In genomic region chr19:4007836-4008539, GRCh38 we compare ENCODE assay signal across 8 cellular contexts. TPM values are rescaled to one million over a fixed set of nuclear protein-coding genes. Genes with fewer than 3 reads are reported as not detected.
DNase-seq lines count a peak whose midpoint lies in the region; ATAC-seq and TF ChIP-seq lines count a peak whose summit lies in the region.

No MANE protein-coding gene starts in this region.

- peak overlapping the region; percentile 85 for H3K4me3 Mint-ChIP-seq in activated T-helper 17 cell treated with anti-CD3 and anti-CD28 coated beads, Interleukin-2, amount 50 U/mL, for 72 hours

- no peak overlapping the region for H2BK20ac ChIP-seq in IMR-90 (ENCODE audit: low read depth, low read length)

- intact Hi-C loops in IMR-90 (cut with micrococcal nuclease) = loop anchor here (2.0 kb wide), 1 partner anchor 21 kb away; no protein-coding TSS in a partner anchor
- intact Hi-C loops in left ventricle myocardium inferior (cut with micrococcal nuclease) = no loop called here
- intact Hi-C loops in sciatic nerve (cut with DNase I) = no loop called here

- peak overlapping the region; percentile 67 for H3K23ac ChIP-seq in IMR-90 (ENCODE audit: low read depth, low read length)

- no peak overlapping the region for H2BK15ac ChIP-seq in IMR-90 (ENCODE audit: low read depth, low read length)

- H3K36me3 ChIP-seq in IMR-90 (ENCODE audit: control insufficient read depth, insufficient read depth, low read length) = peaks cover 6% of the 10 kb centered on the region; the same call in 1 of the 2 replicates
- peaks cover 4% of the 10 kb centered on the region for H3K36me3 ChIP-seq in left ventricle myocardium inferior

- peak overlapping the region; percentile 98 for H2AFZ ChIP-seq in IMR-90 (replicated peaks; ENCODE audit: low read length, poor library complexity)

- no peak overlapping the region for H3K56ac ChIP-seq in IMR-90 (ENCODE audit: extremely low read depth, insufficient read depth, low read length)

- POLR2A ChIA-PET in IMR-90 (lab: Charles Lee; ENCODE audit: unreplicated experiment) = interaction anchor here (0.8 kb wide), 1 partner anchor 20 kb away, joined by 5 read pairs; no protein-coding TSS in a partner anchor

- H3K4me1 ChIP-seq in IMR-90 (ENCODE audit: control insufficient read depth, insufficient read depth, low read length) = peaks cover 24% of the 10 kb centered on the region
- peaks cover 59% of the 10 kb centered on the region for H3K4me1 ChIP-seq in left ventricle myocardium inferior

- H3K9me1 ChIP-seq in IMR-90 (ENCODE audit: insufficient read depth, low read length) = no peaks in the 10 kb centered on the region

- H2BK120ac ChIP-seq in IMR-90 (ENCODE audit: low read depth, low read length) = no peak overlapping the region

- peak overlapping the region; percentile 66; the same call in 1 of the 2 replicates for H2AK5ac ChIP-seq in IMR-90 (ENCODE audit: low read depth, low read length)

- H3K27me3 Mint-ChIP-seq in activated T-helper 17 cell treated with anti-CD3 and anti-CD28 coated beads, Interleukin-2, amount 50 U/mL, for 72 hours = no peaks in the 10 kb centered on the region

- peak overlapping the region in 1 of 2 experiments; percentile 21; a peak in 1 of 4 replicates for H4K8ac ChIP-seq in IMR-90 (ENCODE audit: low read depth in 2 of 2, low read length in 2 of 2)

- dilution Hi-C loops in IMR-90 (cut with HindIII; ENCODE audit: low sequenced_read_pairs, unreplicated experiment) = no loop called here

- no peaks in the 10 kb centered on the region for H3K9me3 Mint-ChIP-seq in activated T-helper 17 cell treated with anti-CD3 and anti-CD28 coated beads, Interleukin-2, amount 50 U/mL, for 72 hours

- H3K27me3 ChIP-seq in IMR-90 (ENCODE audit: control insufficient read depth, insufficient read depth, low read length) (no peaks in the 10 kb centered on the region), left ventricle myocardium inferior (ENCODE audit: low read depth) (no peaks in the 10 kb centered on the region)

- peak overlapping the region; percentile 50; the same call in 1 of the 2 replicates for H3K14ac ChIP-seq in IMR-90 (replicated peaks; ENCODE audit: low read depth, low read length)

- H4K91ac ChIP-seq in IMR-90 (ENCODE audit: insufficient read depth, low read depth, low read length) = no peak overlapping the region; the same call in 1 of the 2 replicates

- H2AK9ac ChIP-seq in IMR-90 (replicated peaks; ENCODE audit: low read depth, low read length, poor library complexity) = peak overlapping the region; percentile 94

- peaks cover 10% of the 10 kb centered on the region for H3K4me1 Mint-ChIP-seq in activated T-helper 17 cell treated with anti-CD3 and anti-CD28 coated beads, Interleukin-2, amount 50 U/mL, for 72 hours

- peak overlapping the region; percentile 54 for H3K4ac ChIP-seq in IMR-90 (ENCODE audit: low read depth, low read length)

- ATAC-seq in IMR-90 (ENCODE audit: low read depth) (peak; percentile 5), sciatic nerve (peak; percentile 4), omental fat pad (ENCODE audit: low FRiP score) (no peak)
- no peak for ATAC-seq in activated T-helper 17 cell treated with anti-CD3 and anti-CD28 coated beads, Interleukin-2, amount 50 U/mL, for 72 hours (replicated peaks)

- CTCF ChIA-PET in IMR-90 (lab: Yijun Ruan, JAX) = interaction anchor here (0.7 kb wide), 1 partner anchor 33 kb away, joined by 4 read pairs; no protein-coding TSS in a partner anchor

- in situ Hi-C loops in IMR-90 (cut with MboI; ENCODE audit: low sequenced_read_pairs) = no loop called here

- peaks cover 50% of the 10 kb centered on the region for H4K20me1 ChIP-seq in IMR-90 (ENCODE audit: insufficient read depth, low read length)

- H3K4me2 ChIP-seq in IMR-90 (ENCODE audit: low read depth, low read length) = peak overlapping the region; percentile 100

- H2BK5ac ChIP-seq in IMR-90 (ENCODE audit: low read depth, low read length, poor library complexity, severe bottlenecking) = peak overlapping the region; percentile 12

- BruUV-seq in IMR-90 (replicated peaks; lab: Mats Ljungman, UMichigan) = no TSS peak

- H3K9me3 ChIP-seq in IMR-90 (ENCODE audit: control insufficient read depth, insufficient read depth, low read length) (no peaks in the 10 kb centered on the region), left ventricle myocardium inferior (replicated peaks) (no peaks in the 10 kb centered on the region)

- TF ChIP-seq POLR2A in IMR-90 (IDR thresholded peaks at IDR 0.05; ENCODE audit: low read depth, low read length) = no peak

- H3K36me3 Mint-ChIP-seq in activated T-helper 17 cell treated with anti-CD3 and anti-CD28 coated beads, Interleukin-2, amount 50 U/mL, for 72 hours (ENCODE audit: low read depth) = peaks cover 14% of the 10 kb centered on the region

- H3K79me1 ChIP-seq in IMR-90 (ENCODE audit: low read depth in 1 of 2, low read length in 2 of 2) = peaks cover 24 to 56% of the 10 kb centered on the region in 2 experiments

- no peak overlapping the region; the same call in 1 of the 2 replicates for H4K5ac ChIP-seq in IMR-90 (ENCODE audit: low read depth, low read length)

- DNase-seq in stimulated activated CD4-positive, alpha-beta T cell treated with anti-CD3 and anti-CD28 coated beads, Interleukin-12 subunit alpha, Interleukin-12 subunit beta, amount 100 ng/mL, for 4 hours = peak; percentile 13
- DNase-seq in stimulated activated CD4-positive, alpha-beta T cell treated with anti-CD3 and anti-CD28 coated beads, Interleukin-2, amount 100 ng/mL, for 48 hours = no peak
- DNase-seq in IMR-90 (no peak), left ventricle myocardium inferior (no peak), sciatic nerve (ENCODE audit: low spot score) (no peak), omental fat pad (ENCODE audit: low spot score) (no peak), NCI-H226 (no peak)

- H3K18ac ChIP-seq in IMR-90 (ENCODE audit: low read depth, low read length) = no peak overlapping the region

- whole genome bisulfite sequencing in IMR-90 (ENCODE audit: extremely low coverage in 2 of 2, insufficient read length in 1 of 2), 2 experiments = 0% methylated on average over 15 of the region's 55 CpGs; no CpG with 5 or more reads in 1 of the 2 experiments

- H3K4me3 ChIP-seq in IMR-90 (ENCODE audit: insufficient read depth, low read depth, low read length) (peak overlapping the region; percentile 100), left ventricle myocardium inferior (peak overlapping the region; percentile 98)

- TF ChIP-seq CTCF in IMR-90 (conservative IDR thresholded peaks at IDR 0.05; ENCODE audit: low read depth, low read length) (no peak), left ventricle myocardium inferior (IDR thresholded peaks at IDR 0.05; ENCODE audit: borderline replicate concordance) (no peak), omental fat pad (IDR thresholded peaks at IDR 0.05) (no peak)

- H3K9ac ChIP-seq in IMR-90 (ENCODE audit: low read depth, low read length) = peak overlapping the region; percentile 86

- peak overlapping the region; percentile 56 for H3K27ac ChIP-seq in IMR-90 (ENCODE audit: insufficient read depth, low read length)
- H3K27ac ChIP-seq in left ventricle myocardium inferior (replicated peaks) = peak overlapping the region; percentile 94

- no peak for TF ChIP-seq RAD21 in IMR-90 (IDR thresholded peaks at IDR 0.05; ENCODE audit: low read length)

- H3K27ac Mint-ChIP-seq in activated T-helper 17 cell treated with anti-CD3 and anti-CD28 coated beads, Interleukin-2, amount 50 U/mL, for 72 hours = peak overlapping the region; percentile 93

TF ChIP-seq in IMR-90, 13 proteins besides CTCF, POLR2A, EP300 and RAD21 (continues in another document):
- TF ChIP-seq BHLHE40 (IDR thresholded peaks at IDR 0.05; ENCODE audit: low read depth, low read length) (no peak), MAFK (IDR thresholded peaks at IDR 0.05; ENCODE audit: low read depth, low read length) (no peak), MAZ (IDR thresholded peaks at IDR 0.05; ENCODE audit: borderline replicate concordance, low read depth, low read length) (no peak), NFE2L2 (IDR thresholded peaks at IDR 0.05; ENCODE audit: low read depth, low read length) (no peak), RCOR1 (IDR thresholded peaks at IDR 0.05; ENCODE audit: insufficient replicate concordance, low read length) (no peak), MXI1 (IDR thresholded peaks at IDR 0.05; ENCODE audit: borderline replicate concordance, low read depth, low read length) (no peak; the same call in 1 of the 2 replicates), CHD1 (IDR thresholded peaks at IDR 0.05; ENCODE audit: low read depth, low read length) (no peak)

RNA-seq across cellular contexts. Expression of gene PIAS4, which starts 0.5 kb away (rescaled TPM):
- total RNA-seq in IMR-90 (2012; rRNA removed) = 10.8 and 13.6 TPM in 2 replicates
- 12.1 and 16.6 TPM in 2 replicates for polyA plus RNA-seq in IMR-90 (2012; rRNA removed)
- 11.9 and 21.3 TPM in 2 replicates for polyA plus RNA-seq in IMR-90 (2012; cell fraction: cytosol; rRNA removed)
- polyA plus RNA-seq in IMR-90 (2012; cell fraction: nucleus; rRNA removed; ENCODE audit: low replicate concordance) = 12.0 and 20.3 TPM in 2 replicates
- 10 to 100 TPM; 32.8 to 39.1 TPM for total RNA-seq in activated T-helper 17 cell treated with anti-CD3 and anti-CD28 coated beads, Interleukin-2, amount 50 U/mL, for 72 hours
- total RNA-seq in left ventricle myocardium inferior = 15.4 TPM
- 33.4 TPM for total RNA-seq in sciatic nerve
- total RNA-seq in omental fat pad = 10 to 100 TPM; 10.6 to 21.6 (median 11.2) TPM

RNA-seq across cellular contexts. Expression of gene EEF2, which starts 22.7 kb away (rescaled TPM):
- total RNA-seq in IMR-90 (2012; rRNA removed) (1,727 and 2,161 TPM in 2 replicates), left ventricle myocardium inferior (2,303 TPM), sciatic nerve (1,381 TPM), omental fat pad (1,000 to 10,000 TPM; 1,922 to 2,283 (median 2,030) TPM)
- 1,505 and 1,547 TPM in 2 replicates for polyA plus RNA-seq in IMR-90 (2012; rRNA removed)
- 957 and 2,460 TPM in 2 replicates for polyA plus RNA-seq in IMR-90 (2012; cell fraction: cytosol; rRNA removed)
- polyA plus RNA-seq in IMR-90 (2012; cell fraction: nucleus; rRNA removed; ENCODE audit: low replicate concordance) = 805 and 1,780 TPM in 2 replicates
- total RNA-seq in activated T-helper 17 cell treated with anti-CD3 and anti-CD28 coated beads, Interleukin-2, amount 50 U/mL, for 72 hours = 1,000 to 10,000 TPM; 3,211 to 3,379 TPM

RNA-seq across cellular contexts. Expression of gene DAPK3, which starts 37.1 kb away (rescaled TPM):
- total RNA-seq in IMR-90 (2012; rRNA removed) (128 and 145 TPM in 2 replicates), left ventricle myocardium inferior (74.6 TPM), sciatic nerve (69.0 TPM), omental fat pad (10 to 100 TPM; 40.7 to 71.7 (median 56.9) TPM)
- 188 and 202 TPM in 2 replicates for polyA plus RNA-seq in IMR-90 (2012; rRNA removed)
- polyA plus RNA-seq in IMR-90 (2012; cell fraction: cytosol; rRNA removed) = 189 and 293 TPM in 2 replicates
- polyA plus RNA-seq in IMR-90 (2012; cell fraction: nucleus; rRNA removed; ENCODE audit: low replicate concordance) = 209 and 518 TPM in 2 replicates
- 10 to 100 TPM; 37.5 to 40.6 TPM for total RNA-seq in activated T-helper 17 cell treated with anti-CD3 and anti-CD28 coated beads, Interleukin-2, amount 50 U/mL, for 72 hours

RNA-seq across cellular contexts. Expression of gene ZBTB7A, which starts 58.7 kb away (rescaled TPM):
- total RNA-seq in IMR-90 (2012; rRNA removed) (3.2 and 4.2 TPM in 2 replicates), left ventricle myocardium inferior (30.6 TPM), sciatic nerve (54.2 TPM), omental fat pad (10 to 100 TPM; 33.3 to 53.3 (median 38.4) TPM)
- 10.3 and 14.7 TPM in 2 replicates for polyA plus RNA-seq in IMR-90 (2012; rRNA removed)
- 6.9 and 17.2 TPM in 2 replicates for polyA plus RNA-seq in IMR-90 (2012; cell fraction: cytosol; rRNA removed)
- 22.8 and 55.1 TPM in 2 replicates for polyA plus RNA-seq in IMR-90 (2012; cell fraction: nucleus; rRNA removed; ENCODE audit: low replicate concordance)
- total RNA-seq in activated T-helper 17 cell treated with anti-CD3 and anti-CD28 coated beads, Interleukin-2, amount 50 U/mL, for 72 hours = 10 to 100 TPM; 38.5 to 41.3 TPM

Comparison
In these comparisons a context has a peak if more than half of its experiments do, and no peak if none do; other contexts are left out.
1. ATAC-seq: peak in IMR-90 (single experiment) and sciatic nerve (single experiment); none in activated T-helper 17 cell treated with anti-CD3 and anti-CD28 coated beads, Interleukin-2, amount 50 U/mL, for 72 hours (single experiment) and omental fat pad (single experiment).